In genomic region chr9:33158555-33159057, GRCh38 we compare ENCODE assay signal across 8 cellular contexts. TPM values are rescaled to one million over a fixed set of nuclear protein-coding genes. Genes with fewer than 3 reads are reported as not detected.
DNase-seq lines count a peak whose midpoint lies in the region; ATAC-seq lines count a peak whose summit lies in the region.

No MANE protein-coding gene starts in this region.

- no peak for DNase-seq in GM23248
- DNase-seq in activated naive CD8-positive, alpha-beta T cell treated with anti-CD3 and anti-CD28 coated beads, Interleukin-2, amount 50 U/mL, for 24 hours = no peak
- DNase-seq in naive thymus-derived CD8-positive, alpha-beta T cell = no peak
- no peak for DNase-seq in NCI-H146 (lab: John Stamatoyannopoulos, UW)
- no peak for DNase-seq in NCI-H524 treated with DMSO at 0.1 percent for 48 hours (lab: John Stamatoyannopoulos, UW)
- DNase-seq in NCI-H2196 treated with DMSO at 0.1 percent for 48 hours (lab: John Stamatoyannopoulos, UW; ENCODE audit: unreplicated experiment) = no peak
- DNase-seq in DMS79 treated with DMSO at 0.1 percent for 48 hours (lab: John Stamatoyannopoulos, UW) = no peak

- peak overlapping the region; percentile 47 for H3K4me3 Mint-ChIP-seq in activated naive CD8-positive, alpha-beta T cell treated with anti-CD3 and anti-CD28 coated beads, Interleukin-2, amount 50 U/mL, for 24 hours
- peak overlapping the region; percentile 63 to 91 (median 78) for H3K4me3 Mint-ChIP-seq in naive thymus-derived CD8-positive, alpha-beta T cell

- H3K4me2 ChIP-seq in BLaER1 (peak overlapping the region; percentile 97), GM23248 (ENCODE audit: unreplicated experiment) (peak overlapping the region; percentile 99)

- peak overlapping the region; percentile 46 for H3K9ac ChIP-seq in BLaER1
- H3K9ac ChIP-seq in GM23248 = peak overlapping the region; percentile 99

- peak; percentile 34 for ATAC-seq in activated naive CD8-positive, alpha-beta T cell treated with anti-CD3 and anti-CD28 coated beads, Interleukin-2, amount 50 U/mL, for 24 hours
- peak; percentile 10 to 16 for ATAC-seq in naive thymus-derived CD8-positive, alpha-beta T cell

- peak overlapping the region; percentile 90 for H3K27ac Mint-ChIP-seq in activated naive CD8-positive, alpha-beta T cell treated with anti-CD3 and anti-CD28 coated beads, Interleukin-2, amount 50 U/mL, for 24 hours
- H3K27ac Mint-ChIP-seq in naive thymus-derived CD8-positive, alpha-beta T cell = peak overlapping the region; percentile 92 to 98 (median 97)

- POLR2A ChIA-PET in naive thymus-derived CD8-positive, alpha-beta T cell (lab: Charles Lee) = interaction anchor here (5.6 kb wide), 1 partner anchor 16 kb away, joined by 63 read pairs; no protein-coding TSS in a partner anchor

- H3K27ac ChIP-seq in BLaER1 (peak overlapping the region; percentile 67), GM23248 (peak overlapping the region; percentile 99)

- in situ Hi-C loops in GM23248 (cut with MboI) = no loop called here

- no peaks in the 10 kb centered on the region for H3K9me3 Mint-ChIP-seq in activated naive CD8-positive, alpha-beta T cell treated with anti-CD3 and anti-CD28 coated beads, Interleukin-2, amount 50 U/mL, for 24 hours
- peaks cover 0 to 7% (median 0%) of the 10 kb centered on the region in 9 donors for H3K9me3 Mint-ChIP-seq in naive thymus-derived CD8-positive, alpha-beta T cell

- H4K20me1 ChIP-seq in BLaER1 (peaks cover 51% of the 10 kb centered on the region), GM23248 (ENCODE audit: insufficient read depth) (no peaks in the 10 kb centered on the region)

- H3K79me2 ChIP-seq in GM23248 (ENCODE audit: insufficient read depth) = peaks cover 100% of the 10 kb centered on the region

- peaks cover 94% of the 10 kb centered on the region for H3K4me1 Mint-ChIP-seq in activated naive CD8-positive, alpha-beta T cell treated with anti-CD3 and anti-CD28 coated beads, Interleukin-2, amount 50 U/mL, for 24 hours
- peaks cover 53 to 98% (median 93%) of the 10 kb centered on the region in 4 donors for H3K4me1 Mint-ChIP-seq in naive thymus-derived CD8-positive, alpha-beta T cell

- H3K4me1 ChIP-seq in BLaER1 (peaks cover 87% of the 10 kb centered on the region), GM23248 (ENCODE audit: insufficient read depth) (peaks cover 92% of the 10 kb centered on the region)

- peaks cover 12% of the 10 kb centered on the region; the same call in 1 of the 2 replicates for H3K36me3 ChIP-seq in BLaER1
- H3K36me3 ChIP-seq in GM23248 (ENCODE audit: low read depth) = no peaks in the 10 kb centered on the region

- H3K27me3 ChIP-seq in BLaER1 = no peaks in the 10 kb centered on the region
- no peaks in the 10 kb centered on the region for H3K27me3 ChIP-seq in GM23248 (replicated peaks; ENCODE audit: insufficient read depth)

- no peaks in the 10 kb centered on the region for H3K27me3 Mint-ChIP-seq in activated naive CD8-positive, alpha-beta T cell treated with anti-CD3 and anti-CD28 coated beads, Interleukin-2, amount 50 U/mL, for 24 hours
- H3K27me3 Mint-ChIP-seq in naive thymus-derived CD8-positive, alpha-beta T cell = no peaks in the 10 kb centered on the region

- no peak overlapping the region for H2AFZ ChIP-seq in GM23248

- H3K9me3 ChIP-seq in BLaER1 = peaks cover 15% of the 10 kb centered on the region; the same call in 1 of the 2 replicates
- H3K9me3 ChIP-seq in GM23248 (ENCODE audit: low read depth) = no peaks in the 10 kb centered on the region

- 53 to 65% methylated on average over 3 of the region's 3 CpGs for whole genome bisulfite sequencing in GM23248 (ENCODE audit: low coverage in 1 of 2, low lambda C conversion rate in 2 of 2, missing lambda C conversion rate in 2 of 2), 2 experiments

- H3F3A ChIP-seq in GM23248 (ENCODE audit: insufficient read depth) = peaks cover 91% of the 10 kb centered on the region

- H3K9me2 ChIP-seq in GM23248 (ENCODE audit: insufficient read depth) = no peaks in the 10 kb centered on the region

- H3K4me3 ChIP-seq in BLaER1 = peak overlapping the region; percentile 28
- H3K4me3 ChIP-seq in GM23248 = peak overlapping the region; percentile 98

- H3K36me3 Mint-ChIP-seq in activated naive CD8-positive, alpha-beta T cell treated with anti-CD3 and anti-CD28 coated beads, Interleukin-2, amount 50 U/mL, for 24 hours (ENCODE audit: low read depth) = peaks cover 5% of the 10 kb centered on the region
- peaks cover 0 to 5% (median 4%) of the 10 kb centered on the region in 3 donors for H3K36me3 Mint-ChIP-seq in naive thymus-derived CD8-positive, alpha-beta T cell

RNA-seq across cellular contexts. Expression of gene B4GALT1, which starts 8.5 kb away (rescaled TPM):
- total RNA-seq in GM23248 (2014; rRNA removed; shearing (Covaris generic)) = 70.8 and 74.3 TPM in 2 replicates
- 139 and 140 TPM in 2 replicates for polyA plus RNA-seq in GM23248 (2016; fragmentation: Nextera tagmentation; extraction: Ambion mirVana)
- total RNA-seq in naive thymus-derived CD8-positive, alpha-beta T cell = 10 to 100 TPM; 28.7 to 30.8 TPM
- 10 to 100 TPM; 15.1 to 24.2 (median 18.6) TPM for polyA plus RNA-seq in naive thymus-derived CD8-positive, alpha-beta T cell
